Comparison of ENCODE assay signal across 15 cellular contexts in genomic region chr5:59346514-59346913, GRCh38.
"Had no signal": no experiment of that assay in that cellular context is flagged by ENCODE, and none has a peak within 500 bp of the region (broad histone marks: within the 10 kb centered on the region; RNA-seq: fewer than 3 reads in every experiment).

No MANE protein-coding gene starts in this region.

- H3K4me3 ChIP-seq: cardiac muscle cell, ovary had no signal

- H3K36me3 ChIP-seq: cardiac muscle cell, ovary had no signal

- H3K27ac ChIP-seq: cardiac muscle cell, ovary, VCaP had no signal

- H3K27me3 ChIP-seq: cardiac muscle cell, ovary had no signal

- H3K36me3 Mint-ChIP-seq: activated naive CD8-positive, alpha-beta T cell treated with anti-CD3 and anti-CD28 coated beads for 36 hours had no signal

- H3K9me3 ChIP-seq: ovary had no signal

- H3K27ac Mint-ChIP-seq: activated naive CD8-positive, alpha-beta T cell treated with anti-CD3 and anti-CD28 coated beads for 36 hours had no signal

- H3K9me3 Mint-ChIP-seq: activated naive CD8-positive, alpha-beta T cell treated with anti-CD3 and anti-CD28 coated beads for 36 hours had no signal

- H3K4me3 Mint-ChIP-seq: activated naive CD8-positive, alpha-beta T cell treated with anti-CD3 and anti-CD28 coated beads for 36 hours had no signal

- DNase-seq: activated CD4-positive, CD25-positive, alpha-beta regulatory T cell treated with anti-CD3 and anti-CD28 coated beads, Interleukin-2, amount 50 U/mL, for 72 hours; activated naive CD4-positive, alpha-beta T cell; activated naive CD8-positive, alpha-beta T cell treated with anti-CD3 and anti-CD28 coated beads for 36 hours; activated T-cell treated with anti-CD3 and anti-CD28 coated beads for 4 hours; amniotic stem cell; kidney; ovary; stimulated activated CD4-positive, alpha-beta T cell treated with anti-CD3 and anti-CD28 coated beads, Interleukin-12 subunit alpha, Interleukin-12 subunit beta, amount 100 ng/mL, for 4 hours; stimulated activated CD4-positive, alpha-beta T cell treated with anti-CD3 and anti-CD28 coated beads, Interleukin-1b, Interleukin-23, amount 100 ng/mL, for 48 hours; stimulated activated naive CD4-positive, alpha-beta T cell treated with Interleukin-2 at 50 U/mL for 16 hours; SW 1271; T-helper 2 cell; trophoblast cell had no signal
